Comparison of ENCODE assay signal across 10 cellular contexts in genomic region chr5:61626639-61627282, GRCh38.
A peak's percentile ranks its signal among the peaks of the same experiment; 100 is the strongest.
DNase-seq lines count a peak whose midpoint lies in the region; ATAC-seq and TF ChIP-seq lines count a peak whose summit lies in the region.
"Had no signal": no experiment of that assay in that cellular context is flagged by ENCODE, and none has a peak within 500 bp of the region (broad histone marks: within the 10 kb centered on the region; RNA-seq: fewer than 3 reads in every experiment).

No MANE protein-coding gene starts in this region.

- no peak overlapping the region for H2BK120ac ChIP-seq in IMR-90 (ENCODE audit: low read depth, low read length)

- H3K27me3 ChIP-seq in IMR-90 (ENCODE audit: control insufficient read depth, insufficient read depth, low read length): peaks cover 2% of the 10 kb centered on the region; the same call in 1 of the 2 replicates

- H3K9ac ChIP-seq in IMR-90 (ENCODE audit: low read depth, low read length): no peak overlapping the region

- no peak overlapping the region for H2AK5ac ChIP-seq in IMR-90 (ENCODE audit: low read depth, low read length)

- H2AFZ ChIP-seq in IMR-90 (replicated peaks; ENCODE audit: low read length, poor library complexity): peak overlapping the region; percentile 41

- TF ChIP-seq CTCF in IMR-90 (conservative IDR thresholded peaks at IDR 0.05; ENCODE audit: low read depth, low read length) (no peak), retinal pigment epithelial cell (conservative IDR thresholded peaks at IDR 0.05; ENCODE audit: low read depth, low read length) (no peak)

- H3K4me3 ChIP-seq in IMR-90 (ENCODE audit: insufficient read depth, low read depth, low read length) (no peak overlapping the region), retinal pigment epithelial cell (ENCODE audit: low read length) (peak overlapping the region; percentile 65)

- DNase-seq in IMR-90 (no peak), retinal pigment epithelial cell (ENCODE audit: low read depth) (no peak), NCI-H1436 (lab: John Stamatoyannopoulos, UW) (no peak), NCI-H2227 (lab: John Stamatoyannopoulos, UW; ENCODE audit: unreplicated experiment) (no peak)
- no peak for DNase-seq in activated CD4-positive, alpha-beta T cell treated with anti-CD3 and anti-CD28 coated beads for 48 hours
- DNase-seq: activated CD4-positive, alpha-beta T cell treated with anti-CD3 and anti-CD28 coated beads, Interleukin-2, amount 50 U/mL, for 1 hour; Kasumi-1 had no signal

- ATAC-seq in GM18502 (IDR thresholded peaks at IDR 0.05; ENCODE audit: poor library complexity, unreplicated experiment): peak; percentile 33
- ATAC-seq in IMR-90 (ENCODE audit: low read depth): no peak
- ATAC-seq in esophagus mucosa: peak; percentile 36
- ATAC-seq in GM21367 (IDR thresholded peaks at IDR 0.05; ENCODE audit: unreplicated experiment): no peak

- H3K18ac ChIP-seq in IMR-90 (ENCODE audit: low read depth, low read length): no peak overlapping the region

- H3K23ac ChIP-seq in IMR-90 (ENCODE audit: low read depth, low read length): no peak overlapping the region

- H3K4ac ChIP-seq in IMR-90 (ENCODE audit: low read depth, low read length): no peak overlapping the region

- WGBS in IMR-90 (ENCODE audit: extremely low coverage in 2 of 2, insufficient read length in 1 of 2), 2 experiments: 83% methylated on average over 3 of the region's 10 CpGs; no CpG with 5 or more reads in 1 of the 2 experiments

- no peak for TF ChIP-seq POLR2A in IMR-90 (IDR thresholded peaks at IDR 0.05; ENCODE audit: low read depth, low read length)

- no peaks in the 10 kb centered on the region for H3K9me1 ChIP-seq in IMR-90 (ENCODE audit: insufficient read depth, low read length)

- no peak overlapping the region for H4K8ac ChIP-seq in IMR-90 (ENCODE audit: low read depth in 2 of 2, low read length in 2 of 2)

- H2BK20ac ChIP-seq in IMR-90 (ENCODE audit: low read depth, low read length): no peak overlapping the region

- no peak overlapping the region for H4K91ac ChIP-seq in IMR-90 (ENCODE audit: insufficient read depth, low read depth, low read length)

- H4K5ac ChIP-seq in IMR-90 (ENCODE audit: low read depth, low read length): no peak overlapping the region

- dilution Hi-C loops in IMR-90 (cut with HindIII; ENCODE audit: low sequenced_read_pairs, unreplicated experiment): no loop called here

- no peak overlapping the region for H2AK9ac ChIP-seq in IMR-90 (replicated peaks; ENCODE audit: low read depth, low read length, poor library complexity)

- no peak overlapping the region for H3K14ac ChIP-seq in IMR-90 (replicated peaks; ENCODE audit: low read depth, low read length)

- no peak for TF ChIP-seq RAD21 in IMR-90 (IDR thresholded peaks at IDR 0.05; ENCODE audit: low read length)

- H3K36me3 ChIP-seq in IMR-90 (ENCODE audit: control insufficient read depth, insufficient read depth, low read length): no peaks in the 10 kb centered on the region

- H3K4me1 ChIP-seq in IMR-90 (ENCODE audit: control insufficient read depth, insufficient read depth, low read length): peaks cover 2% of the 10 kb centered on the region; the same call in 1 of the 2 replicates

- H2BK15ac ChIP-seq in IMR-90 (ENCODE audit: low read depth, low read length): no peak overlapping the region

- no peaks in the 10 kb centered on the region for H3K9me3 ChIP-seq in IMR-90 (ENCODE audit: control insufficient read depth, insufficient read depth, low read length)

- H3K56ac ChIP-seq in IMR-90 (ENCODE audit: extremely low read depth, insufficient read depth, low read length): no peak overlapping the region

- H3K4me2 ChIP-seq in IMR-90 (ENCODE audit: low read depth, low read length): no peak overlapping the region

- CTCF ChIA-PET in IMR-90 (lab: Yijun Ruan, JAX): interaction anchor here (0.6 to 0.9 kb wide), 2 partner anchors 651 to 1121 kb away, joined by 3 to 4 read pairs; no protein-coding TSS in a partner anchor

- H4K20me1 ChIP-seq in IMR-90 (ENCODE audit: insufficient read depth, low read length): no peaks in the 10 kb centered on the region

- POLR2A ChIA-PET in IMR-90 (lab: Charles Lee; ENCODE audit: unreplicated experiment): no interaction called here

- no peak overlapping the region for H2BK5ac ChIP-seq in IMR-90 (ENCODE audit: low read depth, low read length, poor library complexity, severe bottlenecking)

- in situ Hi-C loops in IMR-90 (cut with MboI; ENCODE audit: low sequenced_read_pairs): no loop called here

- intact Hi-C loops in IMR-90 (cut with micrococcal nuclease): no loop called here

- no peak overlapping the region for H3K27ac ChIP-seq in IMR-90 (ENCODE audit: insufficient read depth, low read length)

- no TSS peak for BruUV-seq in IMR-90 (replicated peaks; lab: Mats Ljungman, UMichigan)

- no peaks in the 10 kb centered on the region for H3K79me1 ChIP-seq in IMR-90 (ENCODE audit: low read depth in 1 of 2, low read length in 2 of 2)

TF ChIP-seq in IMR-90, 13 proteins besides CTCF, POLR2A, EP300 and RAD21:
- TF ChIP-seq USF2 (IDR thresholded peaks at IDR 0.05; ENCODE audit: low read depth, low read length) (no peak), RFX5 (IDR thresholded peaks at IDR 0.05; ENCODE audit: low read depth, low read length) (no peak), CHD1 (IDR thresholded peaks at IDR 0.05; ENCODE audit: low read depth, low read length) (no peak), SMC3 (IDR thresholded peaks at IDR 0.05; ENCODE audit: low read depth, low read length) (no peak), MXI1 (IDR thresholded peaks at IDR 0.05; ENCODE audit: borderline replicate concordance, low read depth, low read length) (no peak), RCOR1 (IDR thresholded peaks at IDR 0.05; ENCODE audit: insufficient replicate concordance, low read length) (no peak), BHLHE40 (IDR thresholded peaks at IDR 0.05; ENCODE audit: low read depth, low read length) (no peak), MAFK (IDR thresholded peaks at IDR 0.05; ENCODE audit: low read depth, low read length) (no peak), CEBPB (IDR thresholded peaks at IDR 0.05; ENCODE audit: low read depth, low read length) (no peak), FOS (IDR thresholded peaks at IDR 0.05; ENCODE audit: low read depth, low read length) (no peak)
- TF ChIP-seq, protein P1, sequence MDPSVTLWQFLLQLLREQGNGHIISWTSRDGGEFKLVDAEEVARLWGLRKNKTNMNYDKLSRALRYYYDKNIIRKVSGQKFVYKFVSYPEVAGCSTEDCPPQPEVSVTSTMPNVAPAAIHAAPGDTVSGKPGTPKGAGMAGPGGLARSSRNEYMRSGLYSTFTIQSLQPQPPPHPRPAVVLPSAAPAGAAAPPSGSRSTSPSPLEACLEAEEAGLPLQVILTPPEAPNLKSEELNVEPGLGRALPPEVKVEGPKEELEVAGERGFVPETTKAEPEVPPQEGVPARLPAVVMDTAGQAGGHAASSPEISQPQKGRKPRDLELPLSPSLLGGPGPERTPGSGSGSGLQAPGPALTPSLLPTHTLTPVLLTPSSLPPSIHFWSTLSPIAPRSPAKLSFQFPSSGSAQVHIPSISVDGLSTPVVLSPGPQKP (IDR thresholded peaks at IDR 0.05; ENCODE audit: borderline replicate concordance, low read depth, low read length): no peak

Comparison
In these comparisons a context has a peak if more than half of its experiments do, and no peak if none do; other contexts are left out.
1. ATAC-seq: peak in GM18502 (single experiment) and esophagus mucosa (single experiment); none in IMR-90 (single experiment) and GM21367 (single experiment).